Comparison of ENCODE assay signal across 9 cellular contexts in the genomic region with DNA sequence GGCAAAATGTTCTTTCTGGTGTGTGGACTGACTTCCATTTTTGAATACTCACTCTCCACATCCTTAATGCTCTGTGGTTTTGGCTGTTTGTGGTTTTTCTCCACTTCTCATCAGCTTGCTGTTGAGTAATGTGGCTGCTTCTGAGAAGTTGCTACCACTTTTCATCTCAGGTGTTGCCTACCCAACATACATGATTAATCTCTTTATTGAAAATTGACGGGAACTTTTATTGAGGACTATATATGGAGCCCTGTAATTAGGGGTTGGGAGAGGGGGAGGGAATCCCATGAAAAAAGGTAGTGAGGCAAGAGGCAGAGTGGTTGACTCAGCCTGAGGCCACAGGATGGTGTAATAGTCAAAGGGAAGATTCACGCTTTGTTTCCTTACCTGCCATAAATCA. TPM values are rescaled to one million over a fixed set of nuclear protein-coding genes. Genes with fewer than 3 reads are reported as not detected.
A peak's percentile ranks its signal among the peaks of the same experiment; 100 is the strongest.
DNase-seq lines count a peak whose midpoint lies in the region; ATAC-seq and TF ChIP-seq lines count a peak whose summit lies in the region.
"Had no signal": no experiment of that assay in that cellular context is flagged by ENCODE, and none has a peak within 500 bp of the region (broad histone marks: within the 10 kb centered on the region; RNA-seq: fewer than 3 reads in every experiment).

No MANE protein-coding gene starts in this region.

- WGBS in thyroid gland, 2 donors = 86 to 90% methylated on average over 2 of the region's 2 CpGs

- no peaks in the 10 kb centered on the region for H3K36me3 ChIP-seq in thyroid gland

- TF ChIP-seq CTCF in thyroid gland (IDR thresholded peaks at IDR 0.05) = no peak

- no peak overlapping the region for H3K27ac ChIP-seq in thyroid gland
- H3K27ac ChIP-seq: SK-N-MC had no signal

- H3K9me3 ChIP-seq in thyroid gland = no peaks in the 10 kb centered on the region

- no peak for TF ChIP-seq POLR2A in thyroid gland (IDR thresholded peaks at IDR 0.05)

- intact Hi-C loops in thyroid gland (cut with DNase I) = no loop called here

- no peaks in the 10 kb centered on the region for H3K4me1 ChIP-seq in thyroid gland

- no peaks in the 10 kb centered on the region for H3K27me3 ChIP-seq in thyroid gland

- no peak overlapping the region for H3K4me3 ChIP-seq in thyroid gland (replicated peaks in 1 of 3)
- H3K4me3 ChIP-seq: SK-N-MC had no signal

- DNase-seq in DMS79 treated with DMSO at 0.1 percent for 48 hours (lab: John Stamatoyannopoulos, UW) (peak; percentile 41), T-helper 22 cell (ENCODE audit: low read depth) (peak; percentile 6), glomerular visceral epithelial cell (ENCODE audit: extremely low spot score) (peak; percentile 58), thyroid gland (no peak), ecto neural progenitor cell (ENCODE audit: low spot score) (no peak), epidermal melanocyte (ENCODE audit: insufficient read length, low spot score) (no peak)

- peak; percentile 63 for ATAC-seq in HG02870 (IDR thresholded peaks at IDR 0.05; ENCODE audit: unreplicated experiment)
- ATAC-seq in HG02798 (IDR thresholded peaks at IDR 0.05; ENCODE audit: poor library complexity, unreplicated experiment) = no peak

RNA-seq across cellular contexts. Expression of gene IL22RA2, which starts 17.6 kb away (rescaled TPM):
- not detected for total RNA-seq in thyroid gland

Comparison
In these comparisons a context has a peak if more than half of its experiments do, and no peak if none do; other contexts are left out.
1. DNase-seq: peak in DMS79 treated with DMSO at 0.1 percent for 48 hours (single experiment), T-helper 22 cell (single experiment) and glomerular visceral epithelial cell (single experiment); none in thyroid gland (0 of 2), ecto neural progenitor cell (single experiment) and epidermal melanocyte (single experiment).